Comparison of ENCODE assay signal across 8 cellular contexts in the genomic region with DNA sequence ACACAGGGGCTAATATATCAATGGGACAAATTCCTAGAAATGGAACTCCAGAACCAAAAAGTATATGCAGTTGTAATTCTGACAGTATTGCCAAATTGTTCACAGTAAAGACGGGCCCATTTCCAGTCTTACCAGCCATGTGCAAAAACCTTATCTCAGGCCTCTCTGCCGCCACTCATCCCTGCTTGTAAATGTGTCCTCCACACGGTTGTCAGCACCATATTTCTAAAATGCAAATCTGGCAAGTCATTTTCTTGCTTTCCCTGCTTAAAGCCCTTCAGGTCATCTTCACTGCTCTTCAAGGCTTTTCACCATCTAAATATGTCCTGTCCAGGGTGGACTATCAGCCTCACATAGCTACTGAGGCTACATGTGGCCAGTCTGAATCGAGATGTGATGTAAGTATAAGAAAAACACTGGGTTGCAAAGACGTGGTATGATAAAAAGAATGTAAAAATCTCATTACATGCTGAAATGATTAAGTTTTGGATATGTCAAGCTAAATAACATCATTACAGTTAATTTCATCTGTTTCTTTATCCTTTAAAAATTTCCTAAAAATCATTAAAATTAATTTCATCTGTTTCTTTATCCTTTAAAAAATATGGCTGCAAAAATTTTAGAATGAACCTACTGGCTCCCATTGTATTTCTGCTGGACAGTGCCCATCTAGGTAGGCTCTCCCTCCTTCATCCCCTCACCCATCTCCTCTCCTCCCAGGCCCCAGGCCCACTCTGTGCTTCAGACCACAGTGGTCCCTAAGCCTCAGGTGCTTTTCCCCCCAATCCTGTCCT. TPM values are rescaled to one million over a fixed set of nuclear protein-coding genes. Genes with fewer than 3 reads are reported as not detected.
DNase-seq lines count a peak whose midpoint lies in the region; ATAC-seq and TF ChIP-seq lines count a peak whose summit lies in the region.

No MANE protein-coding gene starts in this region.

- H3K4me1 Mint-ChIP-seq in activated CD8-positive, alpha-beta memory T cell treated with anti-CD3 and anti-CD28 coated beads, Interleukin-2, amount 10 ng/mL, durations not matched to agents 7 days and 5 days = peaks cover 60% of the 10 kb centered on the region

- peak overlapping the region; percentile 69 for H3K27ac ChIP-seq in angular gyrus (ENCODE audit: low read depth, low read length)
- H3K27ac ChIP-seq in liver (ENCODE audit: low read depth in 1 of 2, low read length in 2 of 2) = peak overlapping the region; percentile 94 to 99
- H3K27ac ChIP-seq in tibial nerve = peak overlapping the region; percentile 94 to 97 (median 96)

- no peak for TF ChIP-seq EP300 in tibial nerve (IDR thresholded peaks at IDR 0.05)

- H3K4me3 ChIP-seq in liver (ENCODE audit: low read depth in 1 of 3, low read length in 3 of 3) (peak overlapping the region; percentile 81 to 85 (median 84)), tibial nerve (peak overlapping the region; percentile 83 to 87 (median 84))

- peaks cover 75% of the 10 kb centered on the region for H3K36me3 Mint-ChIP-seq in activated CD8-positive, alpha-beta memory T cell treated with anti-CD3 and anti-CD28 coated beads, Interleukin-2, amount 10 ng/mL, durations not matched to agents 7 days and 5 days

- H3K4me1 ChIP-seq in liver (ENCODE audit: control insufficient read depth in 4 of 4, insufficient read depth in 4 of 4, low read length in 3 of 4) (peaks cover 11 to 61% (median 24%) of the 10 kb centered on the region in 4 donors), tibial nerve (peaks cover 0 to 48% (median 21%) of the 10 kb centered on the region in 4 donors)

- no peak for ATAC-seq in activated CD8-positive, alpha-beta memory T cell treated with anti-CD3 and anti-CD28 coated beads, Interleukin-2, amount 10 ng/mL, durations not matched to agents 7 days and 5 days
- no peak for ATAC-seq in HG03196 (IDR thresholded peaks at IDR 0.05; ENCODE audit: unreplicated experiment)

- TF ChIP-seq CTCF in liver (IDR thresholded peaks at IDR 0.05; ENCODE audit: low read depth, low read length, missing input control) (no peak), tibial nerve (IDR thresholded peaks at IDR 0.05) (no peak)

- TF ChIP-seq RAD21 in liver (IDR thresholded peaks at IDR 0.05) = peak in 1 of 2 donors; percentile 6

- H3K9me3 Mint-ChIP-seq in activated CD8-positive, alpha-beta memory T cell treated with anti-CD3 and anti-CD28 coated beads, Interleukin-2, amount 10 ng/mL, durations not matched to agents 7 days and 5 days (ENCODE audit: low read depth) = no peaks in the 10 kb centered on the region

- H3K36me3 ChIP-seq in liver (ENCODE audit: control insufficient read depth in 4 of 4, insufficient read depth in 3 of 4, low read depth in 1 of 4, low read length in 3 of 4) = peaks cover 2 to 19% (median 15%) of the 10 kb centered on the region in 4 donors
- H3K36me3 ChIP-seq in tibial nerve = peaks cover 0 to 34% (median 3%) of the 10 kb centered on the region in 3 donors

- WGBS in liver = 39% methylated on average over 5 of the region's 5 CpGs
- 56 to 62% methylated on average over 5 of the region's 5 CpGs for whole genome bisulfite sequencing in tibial nerve, 2 donors

- peak overlapping the region; percentile 100 for H3K27ac Mint-ChIP-seq in activated CD8-positive, alpha-beta memory T cell treated with anti-CD3 and anti-CD28 coated beads, Interleukin-2, amount 10 ng/mL, durations not matched to agents 7 days and 5 days

- H3K27me3 ChIP-seq in liver (ENCODE audit: control insufficient read depth in 4 of 4, insufficient read depth in 4 of 4, low read length in 3 of 4) = no peaks in the 10 kb centered on the region
- no peaks in the 10 kb centered on the region for H3K27me3 ChIP-seq in tibial nerve

- CTCF ChIA-PET in activated CD8-positive, alpha-beta memory T cell treated with anti-CD3 and anti-CD28 coated beads, Interleukin-2, amount 10 ng/mL, durations not matched to agents 7 days and 5 days (lab: Charles Lee) = interaction anchor here (1.2 to 10.0 kb wide), 4 partner anchors 15 to 119 kb away, joined by 3 to 145 read pairs (median 4); a partner anchor contains a TSS

- no peaks in the 10 kb centered on the region for H3K27me3 Mint-ChIP-seq in activated CD8-positive, alpha-beta memory T cell treated with anti-CD3 and anti-CD28 coated beads, Interleukin-2, amount 10 ng/mL, durations not matched to agents 7 days and 5 days

- H3K4me3 Mint-ChIP-seq in activated CD8-positive, alpha-beta memory T cell treated with anti-CD3 and anti-CD28 coated beads, Interleukin-2, amount 10 ng/mL, durations not matched to agents 7 days and 5 days = peak overlapping the region; percentile 99

- no peak for DNase-seq in activated CD8-positive, alpha-beta memory T cell treated with anti-CD3 and anti-CD28 coated beads, Interleukin-2, amount 10 ng/mL, durations not matched to agents 7 days and 5 days
- DNase-seq in activated CD8-positive, alpha-beta memory T cell treated with anti-CD3 and anti-CD28 coated beads, Interleukin-2, amount 50 U/mL, for 48 hours = no peak
- DNase-seq in tibial nerve (ENCODE audit: low spot score in 2 of 2) (no peak), DMS53 (lab: John Stamatoyannopoulos, UW) (no peak), NCI-H2081 (lab: John Stamatoyannopoulos, UW) (no peak)

- H3K9me3 ChIP-seq in liver (ENCODE audit: control insufficient read depth in 4 of 4, low read length in 3 of 4) = no peaks in the 10 kb centered on the region
- H3K9me3 ChIP-seq in tibial nerve = no peaks in the 10 kb centered on the region

- no peak for TF ChIP-seq POLR2A in tibial nerve (IDR thresholded peaks at IDR 0.05)

- peak overlapping the region; percentile 82 to 96 for H3K9ac ChIP-seq in liver (ENCODE audit: low read depth in 1 of 2, low read length in 2 of 2)

TF ChIP-seq in liver, 16 proteins besides CTCF, POLR2A, EP300 and RAD21:
- TF ChIP-seq, protein P1, sequence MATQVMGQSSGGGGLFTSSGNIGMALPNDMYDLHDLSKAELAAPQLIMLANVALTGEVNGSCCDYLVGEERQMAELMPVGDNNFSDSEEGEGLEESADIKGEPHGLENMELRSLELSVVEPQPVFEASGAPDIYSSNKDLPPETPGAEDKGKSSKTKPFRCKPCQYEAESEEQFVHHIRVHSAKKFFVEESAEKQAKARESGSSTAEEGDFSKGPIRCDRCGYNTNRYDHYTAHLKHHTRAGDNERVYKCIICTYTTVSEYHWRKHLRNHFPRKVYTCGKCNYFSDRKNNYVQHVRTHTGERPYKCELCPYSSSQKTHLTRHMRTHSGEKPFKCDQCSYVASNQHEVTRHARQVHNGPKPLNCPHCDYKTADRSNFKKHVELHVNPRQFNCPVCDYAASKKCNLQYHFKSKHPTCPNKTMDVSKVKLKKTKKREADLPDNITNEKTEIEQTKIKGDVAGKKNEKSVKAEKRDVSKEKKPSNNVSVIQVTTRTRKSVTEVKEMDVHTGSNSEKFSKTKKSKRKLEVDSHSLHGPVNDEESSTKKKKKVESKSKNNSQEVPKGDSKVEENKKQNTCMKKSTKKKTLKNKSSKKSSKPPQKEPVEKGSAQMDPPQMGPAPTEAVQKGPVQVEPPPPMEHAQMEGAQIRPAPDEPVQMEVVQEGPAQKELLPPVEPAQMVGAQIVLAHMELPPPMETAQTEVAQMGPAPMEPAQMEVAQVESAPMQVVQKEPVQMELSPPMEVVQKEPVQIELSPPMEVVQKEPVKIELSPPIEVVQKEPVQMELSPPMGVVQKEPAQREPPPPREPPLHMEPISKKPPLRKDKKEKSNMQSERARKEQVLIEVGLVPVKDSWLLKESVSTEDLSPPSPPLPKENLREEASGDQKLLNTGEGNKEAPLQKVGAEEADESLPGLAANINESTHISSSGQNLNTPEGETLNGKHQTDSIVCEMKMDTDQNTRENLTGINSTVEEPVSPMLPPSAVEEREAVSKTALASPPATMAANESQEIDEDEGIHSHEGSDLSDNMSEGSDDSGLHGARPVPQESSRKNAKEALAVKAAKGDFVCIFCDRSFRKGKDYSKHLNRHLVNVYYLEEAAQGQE (IDR thresholded peaks at IDR 0.05) = peak; percentile 33
- no peak for TF ChIP-seq FOXA2 (IDR thresholded peaks at IDR 0.05)

RNA-seq across cellular contexts. Expression of a gene that starts 1.0 kb away (rescaled TPM):
- total RNA-seq in activated CD8-positive, alpha-beta memory T cell treated with anti-CD3 and anti-CD28 coated beads, Interleukin-2, amount 10 ng/mL, durations not matched to agents 7 days and 5 days = 100 to 1,000 TPM in 1 of 2 experiments, 10 to 100 TPM in 1; 91.8 to 147 TPM
- 10 to 100 TPM; 39.3 to 74.0 TPM for total RNA-seq in liver
- 10 to 100 TPM; 34.8 to 58.6 TPM for polyA plus RNA-seq in liver
- total RNA-seq in tibial nerve = 10 to 100 TPM; 16.1 to 32.6 (median 22.4) TPM

RNA-seq across cellular contexts. Expression of a gene that starts 1.0 kb away (rescaled TPM):
- total RNA-seq in activated CD8-positive, alpha-beta memory T cell treated with anti-CD3 and anti-CD28 coated beads, Interleukin-2, amount 10 ng/mL, durations not matched to agents 7 days and 5 days = 100 to 1,000 TPM; 108 to 138 TPM
- total RNA-seq in liver (10 to 100 TPM; 29.4 to 44.5 TPM), tibial nerve (10 to 100 TPM; 14.9 to 23.2 (median 18.9) TPM)
- polyA plus RNA-seq in liver = 10 to 100 TPM; 16.9 to 17.6 TPM

RNA-seq across cellular contexts. Expression of a gene that starts 14.3 kb away (rescaled TPM):
- total RNA-seq in activated CD8-positive, alpha-beta memory T cell treated with anti-CD3 and anti-CD28 coated beads, Interleukin-2, amount 10 ng/mL, durations not matched to agents 7 days and 5 days = 10 to 100 TPM; 36.1 to 40.6 TPM
- total RNA-seq in liver (1 to 10 TPM; 2.8 to 3.3 TPM), tibial nerve (1 to 10 TPM; 1.2 to 3.6 (median 2.8) TPM)
- polyA plus RNA-seq in liver = 1 to 10 TPM in 1 of 2 donors, under 1 TPM in 1; 0.28 to 2.1 TPM

RNA-seq across cellular contexts. Expression of a gene that starts 48.4 kb away (rescaled TPM):
- total RNA-seq in activated CD8-positive, alpha-beta memory T cell treated with anti-CD3 and anti-CD28 coated beads, Interleukin-2, amount 10 ng/mL, durations not matched to agents 7 days and 5 days = 10 to 100 TPM; 45.2 to 65.6 TPM
- total RNA-seq in liver (10 to 100 TPM; 23.7 to 42.0 TPM), tibial nerve (10 to 100 TPM; 36.8 to 46.5 (median 41.8) TPM)
- polyA plus RNA-seq in liver = 10 to 100 TPM; 20.7 to 23.3 TPM

Comparison
In these comparisons a context has a peak if more than half of its experiments do, and no peak if none do; other contexts are left out.
1. RNA of a gene that starts 14.3 kb away (total RNA-seq): 36.1 to 40.6 TPM in activated CD8-positive, alpha-beta memory T cell treated with anti-CD3 and anti-CD28 coated beads, Interleukin-2, amount 10 ng/mL, durations not matched to agents 7 days and 5 days; 2.8 to 3.3 TPM in liver and 1.2 to 3.6 TPM in tibial nerve; every median in the first group is over 4 times any median in the second.
2. Peak in every context shown above with its lines, with median percentiles within 50 percentile points of each other: H3K27ac ChIP-seq.